Comparison of ENCODE assay signal across 14 cellular contexts in genomic region chr17:20440665-20441064, GRCh38. TPM values are rescaled to one million over a fixed set of nuclear protein-coding genes. Genes with fewer than 3 reads are reported as not detected.
"Had no signal": no experiment of that assay in that cellular context is flagged by ENCODE, and none has a peak within 500 bp of the region (broad histone marks: within the 10 kb centered on the region; RNA-seq: fewer than 3 reads in every experiment).

No MANE protein-coding gene starts in this region.

RNA-seq across cellular contexts. Expression of gene LGALS9B, which starts 26.7 kb away (rescaled TPM):
- total RNA-seq: kidney; left ventricle myocardium inferior; mesothelial cell of epicardium; natural killer cell treated with Interleukin-12 subunit alpha and Interleukin-12 subunit beta and Interleukin-15 and Interleukin-18, amount 100 ng/mL, for 72 hours; neural crest cell; osteoblast; pancreas; prostate gland; sciatic nerve; subcutaneous adipose tissue; suprapubic skin; upper lobe of right lung had no signal
- polyA plus RNA-seq: naive thymus-derived CD4-positive, alpha-beta T cell; pancreas; right cardiac atrium had no signal
